1 cellular context compared by ENCODE assay signal in the genomic region with DNA sequence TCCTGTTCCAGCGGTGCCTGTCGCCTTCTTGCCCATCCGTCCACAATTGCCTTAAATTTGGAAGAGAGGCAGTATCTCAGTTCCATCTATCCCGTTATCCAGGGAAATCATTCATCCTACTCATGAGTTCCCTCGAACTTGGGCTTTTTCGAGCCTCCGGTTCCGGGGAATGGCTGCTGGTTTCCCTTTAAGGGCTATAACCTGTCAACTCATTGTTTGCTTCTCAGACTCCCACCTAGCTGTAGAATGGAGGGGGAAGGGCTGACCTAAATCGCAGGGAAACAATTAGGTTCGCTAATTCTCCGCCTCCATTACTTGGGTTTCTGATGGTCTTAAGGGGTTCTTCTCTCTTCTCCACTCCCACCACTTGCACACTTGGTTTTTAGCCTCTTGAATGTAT.
TF ChIP-seq lines count a peak whose summit lies in the region.

No MANE protein-coding gene starts in this region.

TF ChIP-seq in GM12878, 131 proteins besides CTCF, POLR2A, EP300 and RAD21 (continued from another document):
- no peak for TF ChIP-seq ZNF622 (IDR thresholded peaks at IDR 0.05)
- TF ChIP-seq NR2C2 (IDR thresholded peaks at IDR 0.05; ENCODE audit: borderline replicate concordance, control insufficient read depth, insufficient read length, low read depth): no peak
- no peak for TF ChIP-seq SREBF2 (IDR thresholded peaks at IDR 0.05; ENCODE audit: low read length)
- TF ChIP-seq CHD2 (IDR thresholded peaks at IDR 0.05; ENCODE audit: borderline replicate concordance, low read depth, low read length): no peak
